17 cellular contexts compared by ENCODE assay signal in the genomic region with DNA sequence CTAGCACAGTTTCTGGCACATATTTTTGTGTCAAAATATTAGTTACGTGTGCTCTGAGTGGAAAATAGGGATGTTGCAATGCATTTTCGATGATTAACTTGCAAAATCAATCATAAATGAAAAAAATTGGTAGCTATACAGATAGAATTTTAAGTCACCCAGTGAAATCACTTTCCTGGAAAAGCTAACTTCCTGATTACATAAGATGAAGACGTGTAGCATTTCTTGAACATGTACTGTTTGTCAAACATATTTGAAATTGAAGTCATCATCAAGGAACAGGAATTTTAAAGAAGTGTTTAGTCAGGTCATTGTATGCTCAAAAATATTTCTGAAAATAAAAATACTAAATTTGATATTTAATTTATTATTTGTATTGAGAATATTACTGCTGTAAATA.
A peak's percentile ranks its signal among the peaks of the same experiment; 100 is the strongest.
DNase-seq lines count a peak whose midpoint lies in the region; FAIRE-seq and TF ChIP-seq lines count a peak whose summit lies in the region.
"Had no signal": no experiment of that assay in that cellular context is flagged by ENCODE, and none has a peak within 500 bp of the region (broad histone marks: within the 10 kb centered on the region; RNA-seq: fewer than 3 reads in every experiment).

No MANE protein-coding gene starts in this region.

- intact Hi-C loops in CD14-positive monocyte (cut with micrococcal nuclease) (no loop called here), posterior cingulate gyrus (cut with DNase I) (no loop called here)

- H3K4me3 ChIP-seq in cardiac fibroblast (replicated peaks in 1 of 2; ENCODE audit: low read depth in 2 of 2, low read length in 2 of 2) (no peak overlapping the region), foreskin fibroblast (ENCODE audit: low read depth in 1 of 2, low read length in 2 of 2) (no peak overlapping the region)
- H3K4me3 ChIP-seq: SJSA1 had no signal

- no peaks in the 10 kb centered on the region for H3K9me3 Mint-ChIP-seq in CD14-positive monocyte

- peak; percentile 24 for DNase-seq in HS-5 (ENCODE audit: low read depth)
- DNase-seq in cardiac fibroblast (ENCODE audit: low read depth in 2 of 2): peak; percentile 43 to 63
- DNase-seq in foreskin fibroblast: peak; percentile 21 to 25
- DNase-seq in AG08395 (ENCODE audit: low spot score): no peak
- no peak for DNase-seq in CD14-positive monocyte (ENCODE audit: low spot score)
- DNase-seq in posterior cingulate gyrus: no peak
- no peak for DNase-seq in NCI-H146 treated with DMSO at 0.1 percent for 48 hours (lab: John Stamatoyannopoulos, UW; ENCODE audit: unreplicated experiment)
- DNase-seq: 8988T, DMS79 treated with DMSO at 0.1 percent for 48 hours, GDM1, H7, Karpas-422, NCI-H2029, NCI-H2171 treated with DMSO at 0.1 percent for 48 hours, NCI-H510A treated with DMSO at 0.1 percent for 48 hours had no signal

- H3K36me3 Mint-ChIP-seq in CD14-positive monocyte: no peaks in the 10 kb centered on the region

- H3K4me3 Mint-ChIP-seq in CD14-positive monocyte: no peak overlapping the region

- no peaks in the 10 kb centered on the region for H3K27me3 Mint-ChIP-seq in CD14-positive monocyte (ENCODE audit: low read depth in 3 of 3)

- peak; percentile 68 for FAIRE-seq in A204.1 (lab: Jason Lieb, UNC)

- no peak for TF ChIP-seq CTCF in cardiac fibroblast (IDR thresholded peaks at IDR 0.05; ENCODE audit: low read depth, low read length)
- no peak for TF ChIP-seq CTCF in foreskin fibroblast (IDR thresholded peaks at IDR 0.05; ENCODE audit: low read depth, low read length)
- TF ChIP-seq CTCF in CD14-positive monocyte (IDR thresholded peaks at IDR 0.05): no peak

- no peaks in the 10 kb centered on the region for H3K4me1 Mint-ChIP-seq in CD14-positive monocyte

- H3K27ac Mint-ChIP-seq in CD14-positive monocyte: no peak overlapping the region

Comparison
In these comparisons a context has a peak if more than half of its experiments do, and no peak if none do; other contexts are left out.
1. DNase-seq: peak in HS-5 (single experiment), cardiac fibroblast (2 of 2) and foreskin fibroblast (2 of 2); none in AG08395 (single experiment), CD14-positive monocyte (single experiment), posterior cingulate gyrus (0 of 10) and NCI-H146 treated with DMSO at 0.1 percent for 48 hours (single experiment).